19 cellular contexts compared by ENCODE assay signal in genomic region chr21:42864812-42865211, GRCh38. TPM values are rescaled to one million over a fixed set of nuclear protein-coding genes. Genes with fewer than 3 reads are reported as not detected.
A peak's percentile ranks its signal among the peaks of the same experiment; 100 is the strongest.
DNase-seq lines count a peak whose midpoint lies in the region; ATAC-seq and TF ChIP-seq lines count a peak whose summit lies in the region.
"Had no signal": no experiment of that assay in that cellular context is flagged by ENCODE, and none has a peak within 500 bp of the region (broad histone marks: within the 10 kb centered on the region; RNA-seq: fewer than 3 reads in every experiment).

No MANE protein-coding gene starts in this region.

- peak; percentile 23 for DNase-seq in AG10803 (ENCODE audit: low read depth)
- DNase-seq in GM23338 (ENCODE audit: low spot score) = no peak
- DNase-seq in dorsolateral prefrontal cortex = peak in 7 of 10 donors; percentile 52 to 78 (median 71)
- DNase-seq in mesothelial cell of epicardium (ENCODE audit: low spot score in 2 of 2, unreplicated experiment in 2 of 2) = no peak
- no peak for DNase-seq in HuH-7 (ENCODE audit: low spot score)
- DNase-seq in NCI-H2029 (lab: John Stamatoyannopoulos, UW) = no peak
- no peak for DNase-seq in left lung
- no peak for DNase-seq in activated T-cell treated with anti-CD3 and anti-CD28 coated beads, Interleukin-2, amount 50 U/mL, for 4 hours
- DNase-seq: activated CD4-positive, CD25-positive, alpha-beta regulatory T cell treated with anti-CD3 and anti-CD28 coated beads, Interleukin-2, amount 50 U/mL, for 72 hours; adrenal gland; colonic mucosa; DMS53; erythroblast; NCI-H187 treated with DMSO at 0.1 percent for 48 hours; Peyer's patch; stimulated activated CD4-positive, alpha-beta T cell treated with anti-CD3 and anti-CD28 coated beads, Interleukin-4, amount 100 ng/mL, for 1 hour; T-helper 1 cell; uterus had no signal

- no peak overlapping the region for H3K4me2 ChIP-seq in GM23338
- H3K4me2 ChIP-seq: neural progenitor cell had no signal

- H3K9me3 ChIP-seq in left lung = no peaks in the 10 kb centered on the region
- H3K9me3 ChIP-seq: adrenal gland, colonic mucosa, Peyer's patch, uterus had no signal

- H3K27me3 ChIP-seq in GM23338 (ENCODE audit: insufficient read depth) (no peaks in the 10 kb centered on the region), dorsolateral prefrontal cortex (no peaks in the 10 kb centered on the region), left lung (no peaks in the 10 kb centered on the region)
- H3K27me3 ChIP-seq: adrenal gland, colonic mucosa, neural progenitor cell, Peyer's patch, uterus had no signal

- peaks cover 37% of the 10 kb centered on the region for H3F3A ChIP-seq in GM23338 (replicated peaks; ENCODE audit: low read depth)

- TF ChIP-seq CTCF in AG10803 (conservative IDR thresholded peaks at IDR 0.05; ENCODE audit: low read length) (no peak), GM23338 (conservative IDR thresholded peaks at IDR 0.05; ENCODE audit: low read depth in 2 of 2) (no peak), dorsolateral prefrontal cortex (IDR thresholded peaks at IDR 0.05 in 54 of 56, conservative IDR thresholded peaks at IDR 0.05 in 2 of 56; ENCODE audit: low read depth in 1 of 56, partially characterized antibody in 56 of 56) (no peak), mesothelial cell of epicardium (IDR thresholded peaks at IDR 0.05; ENCODE audit: unreplicated experiment) (no peak), left lung (IDR thresholded peaks at IDR 0.05) (no peak)

- H3K27ac Mint-ChIP-seq in GM23338 (peak overlapping the region; percentile 81), mesothelial cell of epicardium (peak overlapping the region; percentile 25)
- H3K27ac Mint-ChIP-seq: neural progenitor cell had no signal

- no peaks in the 10 kb centered on the region for H3K9me2 ChIP-seq in GM23338 (ENCODE audit: insufficient read depth)

- H3K9me3 Mint-ChIP-seq in GM23338 (no peaks in the 10 kb centered on the region; the same call in 2 of the 3 replicates), mesothelial cell of epicardium (no peaks in the 10 kb centered on the region)
- H3K9me3 Mint-ChIP-seq in activated T-cell treated with anti-CD3 and anti-CD28 coated beads, Interleukin-2, amount 50 U/mL, for 4 hours = no peaks in the 10 kb centered on the region
- H3K9me3 Mint-ChIP-seq: neural progenitor cell had no signal

- H3K36me3 ChIP-seq in GM23338 (ENCODE audit: insufficient read depth) (peaks cover 29% of the 10 kb centered on the region), left lung (peaks cover 0 to 93% of the 10 kb centered on the region in 2 donors)
- H3K36me3 ChIP-seq: neural progenitor cell, uterus had no signal

- H2AFZ ChIP-seq in GM23338 = no peak overlapping the region
- H2AFZ ChIP-seq: neural progenitor cell had no signal

- H3K4me1 ChIP-seq in GM23338 (ENCODE audit: insufficient read depth) = no peaks in the 10 kb centered on the region
- no peaks in the 10 kb centered on the region for H3K4me1 ChIP-seq in left lung
- H3K4me1 ChIP-seq: adrenal gland, colonic mucosa, neural progenitor cell, Peyer's patch, uterus had no signal

- H3K27me3 Mint-ChIP-seq in GM23338 (ENCODE audit: insufficient read depth, low read depth, poor library complexity) (peaks cover 14% of the 10 kb centered on the region), mesothelial cell of epicardium (ENCODE audit: low read depth) (no peaks in the 10 kb centered on the region)
- no peaks in the 10 kb centered on the region for H3K27me3 Mint-ChIP-seq in activated T-cell treated with anti-CD3 and anti-CD28 coated beads, Interleukin-2, amount 50 U/mL, for 4 hours (ENCODE audit: low read depth)

- intact Hi-C loops in dorsolateral prefrontal cortex (cut with DNase I) = no loop called here
- intact Hi-C loops in left lung (cut with DNase I) = no loop called here

- no peak overlapping the region; the same call in 2 of the 3 replicates for H3K4me3 Mint-ChIP-seq in GM23338
- no peak overlapping the region for H3K4me3 Mint-ChIP-seq in mesothelial cell of epicardium
- H3K4me3 Mint-ChIP-seq in activated T-cell treated with anti-CD3 and anti-CD28 coated beads, Interleukin-2, amount 50 U/mL, for 4 hours = no peak overlapping the region
- H3K4me3 Mint-ChIP-seq: neural progenitor cell had no signal

- ATAC-seq in GM23338 (no peak), left lung (no peak)
- no peak for ATAC-seq in activated T-cell treated with anti-CD3 and anti-CD28 coated beads, Interleukin-2, amount 50 U/mL, for 4 hours

- H3K36me3 Mint-ChIP-seq in GM23338 (ENCODE audit: low read depth) (peaks cover 77% of the 10 kb centered on the region), mesothelial cell of epicardium (peaks cover 24% of the 10 kb centered on the region)
- peaks cover 31% of the 10 kb centered on the region for H3K36me3 Mint-ChIP-seq in activated T-cell treated with anti-CD3 and anti-CD28 coated beads, Interleukin-2, amount 50 U/mL, for 4 hours (ENCODE audit: insufficient read depth)

- peaks cover 89% of the 10 kb centered on the region for H3K79me2 ChIP-seq in GM23338 (replicated peaks; ENCODE audit: insufficient read depth)

- H3K4me1 Mint-ChIP-seq in GM23338 (peaks cover 16% of the 10 kb centered on the region), mesothelial cell of epicardium (no peaks in the 10 kb centered on the region)
- peaks cover 5% of the 10 kb centered on the region for H3K4me1 Mint-ChIP-seq in activated T-cell treated with anti-CD3 and anti-CD28 coated beads, Interleukin-2, amount 50 U/mL, for 4 hours (ENCODE audit: low read depth)
- H3K4me1 Mint-ChIP-seq: neural progenitor cell had no signal

- no peak overlapping the region for H3K4me3 ChIP-seq in AG10803 (ENCODE audit: low read length)
- H3K4me3 ChIP-seq in GM23338 = no peak overlapping the region
- H3K4me3 ChIP-seq in dorsolateral prefrontal cortex = peak overlapping the region in 4 of 59 donors; percentile 3 to 39 (median 13)
- H3K4me3 ChIP-seq in left lung = no peak overlapping the region
- H3K4me3 ChIP-seq: adrenal gland, colonic mucosa, neural progenitor cell, Peyer's patch, uterus had no signal

- H4K20me1 ChIP-seq in GM23338 (replicated peaks; ENCODE audit: insufficient read depth) = peaks cover 40% of the 10 kb centered on the region

- H3K27ac ChIP-seq in GM23338 (ENCODE audit: low read depth) (peak overlapping the region; percentile 39; the same call in 1 of the 2 replicates), dorsolateral prefrontal cortex (peak overlapping the region in 56 of 59 donors; percentile 20 to 92 (median 78)), left lung (no peak overlapping the region)
- H3K27ac ChIP-seq: adrenal gland, colonic mucosa, neural progenitor cell, Peyer's patch, uterus had no signal

TF ChIP-seq in GM23338, 12 proteins besides CTCF, POLR2A, EP300 and RAD21 (continues in another document):
- no peak for TF ChIP-seq ZNF114 (CRISPR knock-in tag; IDR thresholded peaks at IDR 0.05)

RNA-seq across cellular contexts. Expression of gene WDR4, which starts 14.5 kb away (rescaled TPM):
- 50.2 TPM in 2 replicates for total RNA-seq in GM23338 (2014; rRNA removed; shearing (Covaris generic))
- polyA plus RNA-seq in GM23338 (2016; fragmentation: Nextera tagmentation; extraction: Ambion mirVana) = 20.3 and 22.5 TPM in 2 replicates
- total RNA-seq in dorsolateral prefrontal cortex (10 to 100 TPM; 10.5 to 26.1 (median 16.4) TPM), mesothelial cell of epicardium (19.9 to 21.7 TPM (median 19.9 TPM) in 3 replicates), left lung (10 to 100 TPM; 14.6 to 30.7 TPM)
- 10 to 100 TPM; 66.9 to 88.9 (median 86.2) TPM for total RNA-seq in activated T-cell treated with anti-CD3 and anti-CD28 coated beads, Interleukin-2, amount 50 U/mL, for 4 hours

RNA-seq across cellular contexts. Expression of gene NDUFV3, which starts 28.3 kb away (rescaled TPM):
- 42.4 and 51.5 TPM in 2 replicates for total RNA-seq in GM23338 (2014; rRNA removed; shearing (Covaris generic))
- polyA plus RNA-seq in GM23338 (2016; fragmentation: Nextera tagmentation; extraction: Ambion mirVana) = 71.2 and 75.5 TPM in 2 replicates
- 10 to 100 TPM; 31.4 to 60.4 (median 38.6) TPM for total RNA-seq in dorsolateral prefrontal cortex
- total RNA-seq in mesothelial cell of epicardium = 34.1 to 36.7 TPM (median 34.4 TPM) in 3 replicates
- 10 to 100 TPM; 36.6 to 37.9 TPM for total RNA-seq in left lung
- 10 to 100 TPM; 18.6 to 26.6 (median 20.6) TPM for total RNA-seq in activated T-cell treated with anti-CD3 and anti-CD28 coated beads, Interleukin-2, amount 50 U/mL, for 4 hours

Comparison
In these comparisons a context has a peak if more than half of its experiments do, and no peak if none do; other contexts are left out.
1. DNase-seq: peak in AG10803 (single experiment) and dorsolateral prefrontal cortex (7 of 10); none in GM23338 (single experiment), mesothelial cell of epicardium (0 of 2), HuH-7 (single experiment), NCI-H2029 (single experiment), left lung (0 of 2) and activated T-cell treated with anti-CD3 and anti-CD28 coated beads, Interleukin-2, amount 50 U/mL, for 4 hours (single experiment).
2. H3K27ac ChIP-seq: peak in GM23338 (single experiment) and dorsolateral prefrontal cortex (56 of 59); none in left lung (0 of 2).